ENCODE assay signal across 9 cellular contexts in the genomic region with DNA sequence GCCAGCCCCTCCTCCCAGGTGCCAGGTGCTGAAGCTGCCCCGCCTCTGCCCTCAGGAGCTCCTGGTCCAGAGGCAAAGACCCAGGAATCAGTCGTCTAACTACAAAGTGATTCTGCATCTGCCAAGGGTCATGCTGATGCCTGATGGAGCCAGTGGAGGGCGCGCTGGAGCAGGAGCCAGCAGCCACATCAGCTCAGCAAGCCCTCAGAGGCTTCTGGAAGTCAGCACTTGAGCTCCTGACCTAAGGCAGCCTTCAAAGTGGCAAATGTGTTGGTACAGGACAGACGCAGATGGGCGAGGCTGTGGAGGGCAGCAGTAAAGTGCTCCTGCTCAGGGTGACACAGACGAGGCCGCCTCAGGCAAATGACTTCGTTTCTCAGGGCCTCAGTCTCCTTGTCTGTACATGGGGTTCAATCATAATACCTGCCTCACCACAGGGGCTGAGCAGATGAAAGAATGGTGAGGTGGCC. TPM values are rescaled to one million over a fixed set of nuclear protein-coding genes. Genes with fewer than 3 reads are reported as not detected.
DNase-seq lines count a peak whose midpoint lies in the region; ATAC-seq and TF ChIP-seq lines count a peak whose summit lies in the region.
"Had no signal": no experiment of that assay in that cellular context is flagged by ENCODE, and none has a peak within 500 bp of the region (broad histone marks: within the 10 kb centered on the region; RNA-seq: fewer than 3 reads in every experiment).

No MANE protein-coding gene starts in this region.

- H3K27me3 ChIP-seq in psoas muscle (ENCODE audit: insufficient read depth in 3 of 3, low read length in 2 of 3), result no peaks in the 10 kb centered on the region

- WGBS in psoas muscle, 3 donors, result 65 to 68% (median 67%) methylated on average over 9 of the region's 9 CpGs

- no peak overlapping the region for H3K27ac ChIP-seq in psoas muscle

- H3K9me3 ChIP-seq in psoas muscle, result no peaks in the 10 kb centered on the region

- peak; percentile 78 for TF ChIP-seq CTCF in epithelial cell of proximal tubule (conservative IDR thresholded peaks at IDR 0.05; ENCODE audit: low read depth, low read length)
- TF ChIP-seq CTCF in psoas muscle (IDR thresholded peaks at IDR 0.05), result peak; percentile 25

- H3K4me3 ChIP-seq in epithelial cell of proximal tubule (ENCODE audit: low read depth, low read length), result no peak overlapping the region
- H3K4me3 ChIP-seq in psoas muscle, result no peak overlapping the region

- no peak for ATAC-seq in psoas muscle
- no peak for ATAC-seq in HG02588 (IDR thresholded peaks at IDR 0.05; ENCODE audit: unreplicated experiment)
- no peak for ATAC-seq in HG03520 (IDR thresholded peaks at IDR 0.05; ENCODE audit: unreplicated experiment)

- H3K36me3 ChIP-seq in psoas muscle (ENCODE audit: insufficient read depth in 1 of 2, low read depth in 1 of 2), result peaks cover 8 to 90% of the 10 kb centered on the region in 2 donors

- no peaks in the 10 kb centered on the region for H3K4me1 ChIP-seq in psoas muscle

- intact Hi-C loops in psoas muscle (cut with DNase I), result no loop called here

- peak; percentile 21 for DNase-seq in NCI-H146 (lab: John Stamatoyannopoulos, UW)
- DNase-seq in NCI-H146 treated with DMSO at 0.1 percent for 48 hours (lab: John Stamatoyannopoulos, UW; ENCODE audit: unreplicated experiment), result no peak
- peak; percentile 41 for DNase-seq in NCI-H128 (lab: John Stamatoyannopoulos, UW; ENCODE audit: unreplicated experiment)
- peak; percentile 13 to 27 for DNase-seq in activated CD4-positive, alpha-beta T cell treated with anti-CD3 and anti-CD28 coated beads, Interleukin-2, amount 50 U/mL, for 24 hours (ENCODE audit: low read depth in 1 of 2, low spot score in 1 of 2)
- no peak for DNase-seq in epithelial cell of proximal tubule (ENCODE audit: low read depth)
- DNase-seq in psoas muscle, result no peak

RNA-seq across cellular contexts. Expression of gene C12orf43, which starts 10.9 kb away (rescaled TPM):
- 20.6 and 22.9 TPM in 2 replicates for total RNA-seq in epithelial cell of proximal tubule
- total RNA-seq in psoas muscle, result 1 to 10 TPM; 5.0 to 9.5 (median 6.4) TPM
- polyA plus RNA-seq in psoas muscle, result 10 to 100 TPM in 2 of 3 donors, 1 to 10 TPM in 1; 8.0 to 19.4 (median 15.0) TPM

RNA-seq across cellular contexts. Expression of gene HNF1A, which starts 27.0 kb away (rescaled TPM):
- 0.17 and 0.36 TPM in 2 replicates for total RNA-seq in epithelial cell of proximal tubule
- not detected for total RNA-seq in psoas muscle
- polyA plus RNA-seq in psoas muscle, result under 1 TPM in 2 of 3 donors, not detected in 1; 0.07 to 0.18 TPM
- total RNA-seq: subcutaneous adipose tissue had no signal

RNA-seq across cellular contexts. Expression of gene OASL, which starts 33.7 kb away (rescaled TPM):
- total RNA-seq in epithelial cell of proximal tubule (0.12 and 0.29 TPM in 2 replicates), psoas muscle (under 1 TPM; 0.15 to 0.30 (median 0.29) TPM)
- under 1 TPM in 2 of 3 donors, not detected in 1; 0.22 to 0.27 TPM for polyA plus RNA-seq in psoas muscle

Comparison
In these comparisons a context has a peak if more than half of its experiments do, and no peak if none do; other contexts are left out.
1. DNase-seq: peak in NCI-H146 (single experiment), NCI-H128 (single experiment) and activated CD4-positive, alpha-beta T cell treated with anti-CD3 and anti-CD28 coated beads, Interleukin-2, amount 50 U/mL, for 24 hours (2 of 2); none in NCI-H146 treated with DMSO at 0.1 percent for 48 hours (single experiment), epithelial cell of proximal tubule (single experiment) and psoas muscle (0 of 2).